ENCODE assay signal across 1 cellular context in genomic region chr3:186746008-186746407, GRCh38.
A peak's percentile ranks its signal among the peaks of the same experiment; 100 is the strongest.
TF ChIP-seq lines count a peak whose summit lies in the region.

No MANE protein-coding gene starts in this region.

TF ChIP-seq in HepG2, 621 proteins besides CTCF, POLR2A, EP300 and RAD21 (continued from another document and continues in another):
- TF ChIP-seq ZNF574 (CRISPR knock-in tag; IDR thresholded peaks at IDR 0.05) (peak; percentile 43; the same call in 1 of the 2 replicates), ZNF441 (CRISPR knock-in tag; IDR thresholded peaks at IDR 0.05; ENCODE audit: borderline replicate concordance) (0 out of 2 replicates have a peak, but pooled peaks have one; percentile 54), RORA (CRISPR knock-in tag; IDR thresholded peaks at IDR 0.05) (no peak), SAFB2 (CRISPR knock-in tag; IDR thresholded peaks at IDR 0.05; ENCODE audit: borderline replicate concordance, low read depth) (no peak), ZNF749 (CRISPR knock-in tag; IDR thresholded peaks at IDR 0.05; ENCODE audit: borderline replicate concordance) (no peak), ZNF644 (CRISPR knock-in tag; IDR thresholded peaks at IDR 0.05; ENCODE audit: low read depth) (peak; percentile 52), KLF9 (CRISPR knock-in tag; IDR thresholded peaks at IDR 0.05; ENCODE audit: low read depth) (no peak), ARID3A (IDR thresholded peaks at IDR 0.05; ENCODE audit: low read depth, low read length) (no peak), ZFP36 (IDR thresholded peaks at IDR 0.05; ENCODE audit: borderline replicate concordance, low read depth, low read length, partially characterized antibody) (no peak), TEAD3 (CRISPR knock-in tag; optimal IDR thresholded peaks at IDR 0.05; ENCODE audit: borderline replicate concordance) (peak; percentile 96), PAWR (CRISPR knock-in tag; IDR thresholded peaks at IDR 0.05; ENCODE audit: borderline replicate concordance) (no peak), STAG1 (CRISPR knock-in tag; IDR thresholded peaks at IDR 0.05) (no peak), ZBED4 (CRISPR knock-in tag; IDR thresholded peaks at IDR 0.05; ENCODE audit: borderline replicate concordance) (no peak), ZNF230 (CRISPR knock-in tag; IDR thresholded peaks at IDR 0.05) (no peak), KDM6A (CRISPR knock-in tag; IDR thresholded peaks at IDR 0.05; ENCODE audit: low read depth) (no peak), MEF2D (CRISPR knock-in tag; IDR thresholded peaks at IDR 0.05) (peak; percentile 78; the same call in 1 of the 2 replicates), MBNL3 (CRISPR knock-in tag; conservative IDR thresholded peaks at IDR 0.05) (no peak), ELF3 (CRISPR knock-in tag; IDR thresholded peaks at IDR 0.05) (peak; percentile 99), ZNF24 (IDR thresholded peaks at IDR 0.05) (no peak), KIAA2018 (CRISPR knock-in tag; IDR thresholded peaks at IDR 0.05; ENCODE audit: borderline replicate concordance) (no peak), ZNF292 (CRISPR knock-in tag; IDR thresholded peaks at IDR 0.05; ENCODE audit: borderline replicate concordance, low read depth) (0 out of 2 replicates have a peak, but pooled peaks have one; percentile 58), TBX3 (IDR thresholded peaks at IDR 0.05; ENCODE audit: borderline replicate concordance) (no peak), THAP9 (CRISPR knock-in tag; IDR thresholded peaks at IDR 0.05; ENCODE audit: borderline replicate concordance) (no peak), ZNF264 (CRISPR knock-in tag; IDR thresholded peaks at IDR 0.05) (no peak), ZFP36L2 (CRISPR knock-in tag; IDR thresholded peaks at IDR 0.05) (no peak), BRF2 (CRISPR knock-in tag; IDR thresholded peaks at IDR 0.05) (no peak), ZFP41 (CRISPR knock-in tag; IDR thresholded peaks at IDR 0.05; ENCODE audit: borderline replicate concordance) (no peak), GPBP1L1 (CRISPR knock-in tag; IDR thresholded peaks at IDR 0.05) (no peak), TCF7L2 (IDR thresholded peaks at IDR 0.05; ENCODE audit: low read depth, low read length) (no peak), TFE3 (CRISPR knock-in tag; IDR thresholded peaks at IDR 0.05) (peak; percentile 78), ZNF740 (CRISPR knock-in tag; IDR thresholded peaks at IDR 0.05) (no peak)
